ENCODE assay signal across 7 cellular contexts in genomic region chr12:6949063-6949594, GRCh38. TPM values are rescaled to one million over a fixed set of nuclear protein-coding genes. Genes with fewer than 3 reads are reported as not detected.
DNase-seq lines count a peak whose midpoint lies in the region; ATAC-seq and TF ChIP-seq lines count a peak whose summit lies in the region.

No MANE protein-coding gene starts in this region.

- H3K9ac ChIP-seq in NT2/D1 (ENCODE audit: insufficient read length, low read depth) (peak overlapping the region; percentile 14), trophoblast cell (ENCODE audit: low read length) (no peak overlapping the region)

- H2BK5ac ChIP-seq in trophoblast cell (ENCODE audit: low read depth, low read length, poor library complexity), result no peak overlapping the region

- H3K23ac ChIP-seq in trophoblast cell (ENCODE audit: low read length), result no peak overlapping the region

- WGBS in trophoblast cell (ENCODE audit: extremely low coverage, insufficient coverage, insufficient read length), result no CpG with 5 or more reads among the region's 10 CpGs

- no peak overlapping the region for H2AK5ac ChIP-seq in trophoblast cell (ENCODE audit: low read length)

- H3K9me3 ChIP-seq in NT2/D1 (ENCODE audit: insufficient read depth, low read length) (no peaks in the 10 kb centered on the region), tibial artery (no peaks in the 10 kb centered on the region), trophoblast cell (ENCODE audit: insufficient read depth, low read depth, low read length) (no peaks in the 10 kb centered on the region)

- H3K4me1 ChIP-seq in NT2/D1 (ENCODE audit: insufficient read depth, insufficient read length) (peaks cover 45% of the 10 kb centered on the region), tibial artery (peaks cover 0 to 20% (median 18%) of the 10 kb centered on the region in 4 donors), trophoblast cell (ENCODE audit: control insufficient read depth in 1 of 2, insufficient read depth in 2 of 2, low read length in 2 of 2) (peaks cover 15 to 19% of the 10 kb centered on the region in 2 experiments)

- peak; percentile 17 for ATAC-seq in effector memory CD8-positive, alpha-beta T cell (replicated peaks)
- no peak for ATAC-seq in stimulated activated memory B cell treated with anti-CD40 and anti-IgM and Interleukin-4, amounts not matched to agents 10 μg/mL and 1 μg/mL and 100 μg/mL, for 72 hours

- no peak overlapping the region for H4K8ac ChIP-seq in trophoblast cell (ENCODE audit: low read depth, low read length)

- DNase-seq in GM13977 (ENCODE audit: low spot score) (no peak), NT2/D1 (ENCODE audit: low read depth, low spot score) (no peak), HT-29 (ENCODE audit: low spot score) (no peak), tibial artery (no peak), trophoblast cell (no peak)
- no peak for DNase-seq in effector memory CD8-positive, alpha-beta T cell

- intact Hi-C loops in tibial artery (cut with DNase I; ENCODE audit: low total_unique reads), result loop anchor here (10.0 kb wide), 1 partner anchor 166 kb away; no protein-coding TSS in a partner anchor

- H3K4me3 ChIP-seq in NT2/D1 (ENCODE audit: insufficient read length, low read depth) (no peak overlapping the region), tibial artery (no peak overlapping the region), trophoblast cell (ENCODE audit: low read depth, low read length) (no peak overlapping the region)

- no peak overlapping the region for H3K4ac ChIP-seq in trophoblast cell (ENCODE audit: low read depth, low read length)

- peaks cover 64% of the 10 kb centered on the region for H3K36me3 Mint-ChIP-seq in effector memory CD8-positive, alpha-beta T cell (ENCODE audit: insufficient read depth)
- peaks cover 26% of the 10 kb centered on the region for H3K36me3 Mint-ChIP-seq in stimulated activated memory B cell treated with anti-CD40 and anti-IgM and Interleukin-4, amounts not matched to agents 10 μg/mL and 1 μg/mL and 100 μg/mL, for 72 hours

- H3K27ac ChIP-seq in tibial artery (no peak overlapping the region), trophoblast cell (ENCODE audit: low read depth, low read length) (no peak overlapping the region)

- no peak overlapping the region for H2BK12ac ChIP-seq in trophoblast cell (ENCODE audit: low read length)

- peaks cover 2% of the 10 kb centered on the region for H3K79me2 ChIP-seq in trophoblast cell (ENCODE audit: control insufficient read depth, insufficient read depth, low read length, poor library complexity)

- no peak overlapping the region for H4K12ac ChIP-seq in trophoblast cell (ENCODE audit: low read depth, low read length)

- H3K36me3 ChIP-seq in NT2/D1 (ENCODE audit: insufficient read depth, insufficient read length, low read length) (peaks cover 19% of the 10 kb centered on the region), tibial artery (peaks cover 0 to 21% (median 14%) of the 10 kb centered on the region in 3 donors), trophoblast cell (ENCODE audit: control insufficient read depth in 1 of 2, insufficient read depth in 2 of 2, low read length in 2 of 2) (no peaks in the 10 kb centered on the region)

- H2BK120ac ChIP-seq in trophoblast cell (ENCODE audit: insufficient read depth, low read length, poor library complexity), result no peak overlapping the region

- H3K27me3 Mint-ChIP-seq in effector memory CD8-positive, alpha-beta T cell, result no peaks in the 10 kb centered on the region
- no peaks in the 10 kb centered on the region for H3K27me3 Mint-ChIP-seq in stimulated activated memory B cell treated with anti-CD40 and anti-IgM and Interleukin-4, amounts not matched to agents 10 μg/mL and 1 μg/mL and 100 μg/mL, for 72 hours

- peak overlapping the region; percentile 97 to 98 for H3K4me3 Mint-ChIP-seq in effector memory CD8-positive, alpha-beta T cell
- H3K4me3 Mint-ChIP-seq in stimulated activated memory B cell treated with anti-CD40 and anti-IgM and Interleukin-4, amounts not matched to agents 10 μg/mL and 1 μg/mL and 100 μg/mL, for 72 hours, result peak overlapping the region; percentile 72

- H3K4me1 Mint-ChIP-seq in effector memory CD8-positive, alpha-beta T cell (ENCODE audit: low read depth in 2 of 2), result peaks cover 77 to 85% of the 10 kb centered on the region in 2 donors
- peaks cover 88% of the 10 kb centered on the region for H3K4me1 Mint-ChIP-seq in stimulated activated memory B cell treated with anti-CD40 and anti-IgM and Interleukin-4, amounts not matched to agents 10 μg/mL and 1 μg/mL and 100 μg/mL, for 72 hours

- no peak overlapping the region for H3K14ac ChIP-seq in trophoblast cell (ENCODE audit: low read length)

- no peak overlapping the region for H4K91ac ChIP-seq in trophoblast cell (ENCODE audit: low read depth, low read length)

- H3K27me3 ChIP-seq in NT2/D1 (ENCODE audit: insufficient read depth, insufficient read length) (no peaks in the 10 kb centered on the region), tibial artery (no peaks in the 10 kb centered on the region), trophoblast cell (ENCODE audit: insufficient read depth, low read length) (no peaks in the 10 kb centered on the region)

- in situ Hi-C loops in GM13977 (cut with MboI; ENCODE audit: low pct_unique_long_range_greater_than_20kb, low sequenced_read_pairs, unreplicated experiment), result loop anchor here (25.0 kb wide), 1 partner anchor 163 kb away; the partner anchor contains the start of gene C1RL

- H2AFZ ChIP-seq in trophoblast cell (ENCODE audit: insufficient read depth, low read length, poor library complexity), result no peak overlapping the region

- H3K9me3 Mint-ChIP-seq in effector memory CD8-positive, alpha-beta T cell, result no peaks in the 10 kb centered on the region
- H3K9me3 Mint-ChIP-seq in stimulated activated memory B cell treated with anti-CD40 and anti-IgM and Interleukin-4, amounts not matched to agents 10 μg/mL and 1 μg/mL and 100 μg/mL, for 72 hours, result no peaks in the 10 kb centered on the region

- peak; percentile 26 for TF ChIP-seq CTCF in GM13977 (IDR thresholded peaks at IDR 0.05; ENCODE audit: extremely low read depth, insufficient read depth, missing control alignments)
- TF ChIP-seq CTCF in tibial artery (IDR thresholded peaks at IDR 0.05), result no peak

- no peak overlapping the region for H3K18ac ChIP-seq in trophoblast cell (ENCODE audit: low read length)

- no peak overlapping the region for H3K4me2 ChIP-seq in trophoblast cell (ENCODE audit: low read length)

- H3K79me1 ChIP-seq in trophoblast cell (ENCODE audit: low read length), result peaks cover 13% of the 10 kb centered on the region

- peak overlapping the region; percentile 98 to 99 for H3K27ac Mint-ChIP-seq in effector memory CD8-positive, alpha-beta T cell
- peak overlapping the region; percentile 98 for H3K27ac Mint-ChIP-seq in stimulated activated memory B cell treated with anti-CD40 and anti-IgM and Interleukin-4, amounts not matched to agents 10 μg/mL and 1 μg/mL and 100 μg/mL, for 72 hours

RNA-seq across cellular contexts. Expression of gene PTPN6, which starts 2.0 kb away (rescaled TPM):
- 29.2 and 35.2 TPM in 2 replicates for total RNA-seq in HT-29 (2014; rRNA removed; shearing (Covaris generic))
- 19.7 and 21.5 TPM in 2 replicates for polyA plus RNA-seq in trophoblast cell (2013)

RNA-seq across cellular contexts. Expression of gene C12orf57, which starts 5.3 kb away (rescaled TPM):
- total RNA-seq in HT-29 (2014; rRNA removed; shearing (Covaris generic)), result 102 and 112 TPM in 2 replicates
- polyA plus RNA-seq in trophoblast cell (2013), result 141 and 142 TPM in 2 replicates

RNA-seq across cellular contexts. Expression of gene RNU7-1, which starts 5.5 kb away (rescaled TPM):
- not detected in 2 replicates for total RNA-seq in HT-29 (2014; rRNA removed; shearing (Covaris generic))
- not detected in 2 replicates for polyA plus RNA-seq in trophoblast cell (2013)

RNA-seq across cellular contexts. Expression of gene PHB2, which starts 21.3 kb away (rescaled TPM):
- 417 and 420 TPM in 2 replicates for total RNA-seq in HT-29 (2014; rRNA removed; shearing (Covaris generic))
- polyA plus RNA-seq in trophoblast cell (2013), result 259 and 271 TPM in 2 replicates

RNA-seq across cellular contexts. Expression of gene ATN1, which starts 21.4 kb away (rescaled TPM):
- 22.0 and 36.9 TPM in 2 replicates for total RNA-seq in HT-29 (2014; rRNA removed; shearing (Covaris generic))
- polyA plus RNA-seq in trophoblast cell (2013), result 123 TPM in 2 replicates
